Comparison of ENCODE assay signal across 16 cellular contexts in the genomic region with DNA sequence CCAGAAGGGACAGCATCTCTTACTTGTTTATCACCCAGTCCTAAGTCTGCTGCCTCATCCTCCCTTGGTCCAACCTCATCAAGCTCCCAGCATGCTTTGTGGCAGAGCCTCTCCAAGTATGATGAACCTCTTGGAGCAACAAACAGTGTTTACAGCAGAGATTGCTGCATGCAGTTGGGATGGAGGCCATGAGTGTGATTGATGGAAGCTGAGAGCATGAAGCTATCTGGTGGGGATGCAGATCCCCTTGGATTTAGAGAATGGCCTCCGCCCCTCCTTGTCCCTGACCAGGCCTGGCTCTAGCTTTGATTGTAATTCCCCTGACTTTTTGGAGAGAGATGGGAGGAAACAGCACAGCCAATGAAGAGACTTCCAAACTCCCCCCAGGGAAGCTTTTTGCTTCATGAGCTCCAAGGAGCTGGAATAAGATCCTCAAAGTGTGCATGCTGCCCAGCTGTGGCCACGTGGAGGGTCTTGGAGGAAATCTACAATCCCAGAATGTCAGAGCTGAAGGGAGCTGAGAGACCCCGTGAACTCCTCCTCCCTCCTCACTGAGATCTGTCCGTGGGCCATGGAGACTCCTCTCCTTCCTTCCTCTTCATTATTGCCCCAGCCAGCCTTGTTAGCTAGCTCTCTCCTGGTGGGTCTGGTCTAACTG.
DNase-seq lines count a peak whose midpoint lies in the region; ATAC-seq and TF ChIP-seq lines count a peak whose summit lies in the region.
"Had no signal": no experiment of that assay in that cellular context is flagged by ENCODE, and none has a peak within 500 bp of the region (broad histone marks: within the 10 kb centered on the region; RNA-seq: fewer than 3 reads in every experiment).

No MANE protein-coding gene starts in this region.

- TF ChIP-seq POLR2A in sigmoid colon (IDR thresholded peaks at IDR 0.05) = no peak

- TF ChIP-seq EP300 in sigmoid colon (IDR thresholded peaks at IDR 0.05) = no peak

- no peak for TF ChIP-seq CTCF in sigmoid colon (IDR thresholded peaks at IDR 0.05)

- no peaks in the 10 kb centered on the region for H3K36me3 ChIP-seq in sigmoid colon
- H3K36me3 ChIP-seq in aorta (ENCODE audit: control insufficient read depth in 1 of 2, insufficient read depth in 2 of 2, low read length in 1 of 2) = no peaks in the 10 kb centered on the region

- H3K4me3 ChIP-seq in right cardiac atrium (ENCODE audit: low read length) (no peak overlapping the region), sigmoid colon (no peak overlapping the region), aorta (ENCODE audit: low read length in 2 of 2) (no peak overlapping the region)

- DNase-seq in Right ventricle myocardium inferior (ENCODE audit: missing footprints) (no peak), cardiac septum (ENCODE audit: low spot score) (no peak), right cardiac atrium (peak in 2 of 3 donors; percentile 55 to 64), sigmoid colon (peak; percentile 90), aorta (peak in 1 of 2 donors; percentile 63), SHP77 (lab: John Stamatoyannopoulos, UW) (no peak), KBM-7 (no peak)
- no peak for DNase-seq in stimulated activated CD4-positive, alpha-beta T cell treated with anti-CD3 and anti-CD28 coated beads, Interleukin-2, amount 100 ng/mL, for 48 hours
- DNase-seq: CD8-positive, alpha-beta T cell; DND-41; KG1; NCI-H1436 treated with DMSO at 0.1 percent for 48 hours; NCI-H2081; NCI-H510A treated with DMSO at 0.1 percent for 48 hours; NCI-H82; PC-3 had no signal

- ATAC-seq in Right ventricle myocardium inferior = peak; percentile 91
- ATAC-seq in right cardiac atrium = peak in 1 of 2 donors; percentile 72
- ATAC-seq in aorta (ENCODE audit: low FRiP score) = peak; percentile 84
- ATAC-seq: CD8-positive, alpha-beta T cell; PC-3 had no signal

- H3K9me3 ChIP-seq in right cardiac atrium (ENCODE audit: control insufficient read depth, low read length) (no peaks in the 10 kb centered on the region), sigmoid colon (no peaks in the 10 kb centered on the region), aorta (ENCODE audit: control insufficient read depth, low read length) (no peaks in the 10 kb centered on the region)

- in situ Hi-C loops in KBM-7 (cut with MboI; ENCODE audit: low pct_unique_long_range_greater_than_20kb, low sequenced_read_pairs) = no loop called here

- intact Hi-C loops in Right ventricle myocardium inferior (cut with DNase I) (no loop called here), cardiac septum (cut with DNase I) (no loop called here), right cardiac atrium (cut with DNase I) (no loop called here), sigmoid colon (cut with DNase I) (loop anchor here (5.0 to 10.0 kb wide), 2 partner anchors 202 to 674 kb away; no protein-coding TSS in a partner anchor), aorta (cut with DNase I) (no loop called here)

- WGBS in right cardiac atrium = 61% methylated on average over 4 of the region's 4 CpGs
- 80 to 82% methylated on average over 4 of the region's 4 CpGs for WGBS in sigmoid colon, 2 donors
- 90 to 97% methylated on average over 4 of the region's 4 CpGs for WGBS in aorta, 2 donors

- H3K27ac ChIP-seq in right cardiac atrium (ENCODE audit: low read length) = no peak overlapping the region
- H3K27ac ChIP-seq in sigmoid colon = no peak overlapping the region
- H3K27ac ChIP-seq in aorta (ENCODE audit: low read depth in 1 of 2, low read length in 2 of 2) = no peak overlapping the region

- H3K4me1 ChIP-seq in right cardiac atrium (ENCODE audit: control insufficient read depth, insufficient read depth, low read length) (peaks cover 1% of the 10 kb centered on the region), sigmoid colon (peaks cover 0 to 14% (median 8%) of the 10 kb centered on the region in 4 donors), aorta (ENCODE audit: control insufficient read depth in 1 of 2, insufficient read depth in 2 of 2, low read length in 2 of 2) (no peaks in the 10 kb centered on the region)

- H3K27me3 ChIP-seq in right cardiac atrium (ENCODE audit: control insufficient read depth, insufficient read depth) (no peaks in the 10 kb centered on the region), sigmoid colon (no peaks in the 10 kb centered on the region), aorta (ENCODE audit: control insufficient read depth in 1 of 2, insufficient read depth in 2 of 2, low read length in 1 of 2) (no peaks in the 10 kb centered on the region)

Comparison
In these comparisons a context has a peak if more than half of its experiments do, and no peak if none do; other contexts are left out.
1. DNase-seq: peak in right cardiac atrium (2 of 3) and sigmoid colon (single experiment); none in Right ventricle myocardium inferior (single experiment), cardiac septum (single experiment), SHP77 (0 of 2), stimulated activated CD4-positive, alpha-beta T cell treated with anti-CD3 and anti-CD28 coated beads, Interleukin-2, amount 100 ng/mL, for 48 hours (0 of 2) and KBM-7 (single experiment).